ENCODE assay signal across 8 cellular contexts in genomic region chr6:27890351-27891299, GRCh38. TPM values are rescaled to one million over a fixed set of nuclear protein-coding genes. Genes with fewer than 3 reads are reported as not detected.
DNase-seq lines count a peak whose midpoint lies in the region; ATAC-seq, FAIRE-seq and TF ChIP-seq lines count a peak whose summit lies in the region.

No MANE protein-coding gene starts in this region.

- H3K27me3 ChIP-seq in cardiac muscle cell (no peaks in the 10 kb centered on the region), right atrium auricular region (peaks cover 0 to 23% of the 10 kb centered on the region in 2 donors), muscle layer of duodenum (ENCODE audit: low read depth, low read length) (peaks cover 16% of the 10 kb centered on the region), thyroid gland (no peaks in the 10 kb centered on the region)

- intact Hi-C loops in thyroid gland (cut with DNase I), result loop anchor here (10.0 kb wide), 2 partner anchors 716 to 766 kb away; no protein-coding TSS in a partner anchor

- 7 to 11% methylated on average over 54 to 55 of the region's 57 CpGs for WGBS in thyroid gland, 2 donors

- TF ChIP-seq CTCF in cardiac muscle cell (IDR thresholded peaks at IDR 0.05; ENCODE audit: low read depth, low read length) (no peak), right atrium auricular region (IDR thresholded peaks at IDR 0.05) (no peak), thyroid gland (IDR thresholded peaks at IDR 0.05) (no peak)

- DNase-seq in cardiac muscle cell (ENCODE audit: low read depth in 1 of 2, low spot score in 1 of 2) (peak; percentile 91 to 94), right atrium auricular region (ENCODE audit: low spot score) (no peak), NCI-H460 (ENCODE audit: extremely low read depth, low read depth) (peak; percentile 89), thyroid gland (peak; percentile 47 to 60)
- DNase-seq in activated CD8-positive, alpha-beta memory T cell treated with anti-CD3 and anti-CD28 coated beads for 24 hours, result peak; percentile 88

- no peaks in the 10 kb centered on the region for H3K9me3 ChIP-seq in cardiac muscle cell (ENCODE audit: low read depth)
- no peaks in the 10 kb centered on the region for H3K9me3 ChIP-seq in right atrium auricular region
- no peaks in the 10 kb centered on the region for H3K9me3 ChIP-seq in muscle layer of duodenum (ENCODE audit: control insufficient read depth in 1 of 2, low read length in 2 of 2)
- H3K9me3 ChIP-seq in thyroid gland, result no peaks in the 10 kb centered on the region

- peak overlapping the region; percentile 79 for H3K4me3 ChIP-seq in cardiac muscle cell
- peak overlapping the region in 1 of 2 donors; percentile 39 for H3K4me3 ChIP-seq in right atrium auricular region
- peak overlapping the region; percentile 47 to 57 for H3K4me3 ChIP-seq in muscle layer of duodenum (ENCODE audit: low read depth in 1 of 2, low read length in 2 of 2)
- H3K4me3 ChIP-seq in thyroid gland (replicated peaks in 1 of 3), result peak overlapping the region in 1 of 3 donors; percentile 14

- FAIRE-seq in endometrium (lab: Jason Lieb, UNC), result peak; percentile 31

- no peaks in the 10 kb centered on the region for H3K36me3 ChIP-seq in cardiac muscle cell
- H3K36me3 ChIP-seq in right atrium auricular region, result no peaks in the 10 kb centered on the region
- peaks cover 0 to 3% of the 10 kb centered on the region in 2 donors for H3K36me3 ChIP-seq in muscle layer of duodenum (ENCODE audit: control insufficient read depth in 1 of 2, insufficient read depth in 2 of 2, low read length in 2 of 2)
- no peaks in the 10 kb centered on the region for H3K36me3 ChIP-seq in thyroid gland

- H3K4me1 ChIP-seq in cardiac muscle cell (ENCODE audit: low read depth) (peaks cover 20% of the 10 kb centered on the region), right atrium auricular region (peaks cover 0 to 30% of the 10 kb centered on the region in 2 donors), muscle layer of duodenum (ENCODE audit: control insufficient read depth in 1 of 2, insufficient read depth in 2 of 2, low read length in 2 of 2) (peaks cover 0 to 27% of the 10 kb centered on the region in 2 donors), thyroid gland (peaks cover 0 to 13% of the 10 kb centered on the region in 2 donors)

- peak; percentile 41 to 78 for TF ChIP-seq POLR2A in thyroid gland (IDR thresholded peaks at IDR 0.05)

- H3K27ac ChIP-seq in cardiac muscle cell (peak overlapping the region; percentile 74), right atrium auricular region (no peak overlapping the region), muscle layer of duodenum (ENCODE audit: low read length) (peak overlapping the region; percentile 11), thyroid gland (no peak overlapping the region)

- ATAC-seq in HG02884 (IDR thresholded peaks at IDR 0.05; ENCODE audit: unreplicated experiment), result peak; percentile 43

RNA-seq across cellular contexts. Expression of gene OR2B2, which starts 21.6 kb away (rescaled TPM):
- total RNA-seq in cardiac muscle cell (not detected in 2 replicates), right atrium auricular region (not detected), thyroid gland (not detected)
- not detected in 2 replicates for polyA plus RNA-seq in cardiac muscle cell
- not detected in 2 replicates for total RNA-seq in NCI-H460 (2014; rRNA removed; shearing (Covaris generic))
- not detected in 2 replicates for polyA plus RNA-seq in NCI-H460 (2014; cell fraction: nucleus; rRNA removed)

Comparison
In these comparisons a context has a peak if more than half of its experiments do, and no peak if none do; other contexts are left out.
1. H3K27ac ChIP-seq: peak in cardiac muscle cell (single experiment) and muscle layer of duodenum (single experiment); none in right atrium auricular region (0 of 2) and thyroid gland (0 of 3).